1 cellular context compared by ENCODE assay signal in genomic region chr5:178137991-178138390, GRCh38.
TF ChIP-seq lines count a peak whose summit lies in the region.

No MANE protein-coding gene starts in this region.

TF ChIP-seq in GM12878, 131 proteins besides CTCF, POLR2A, EP300 and RAD21:
- TF ChIP-seq SREBF1 (IDR thresholded peaks at IDR 0.05; ENCODE audit: low read length), result no peak
- no peak for TF ChIP-seq POLR2AphosphoS2 (IDR thresholded peaks at IDR 0.05; ENCODE audit: low read depth, low read length)
- no peak for TF ChIP-seq ZNF24 (IDR thresholded peaks at IDR 0.05)
- TF ChIP-seq BCL3 (IDR thresholded peaks at IDR 0.05; ENCODE audit: borderline replicate concordance, insufficient read depth, low read depth, low read length, poor library complexity, severe bottlenecking), result no peak
- no peak for TF ChIP-seq CBFB (IDR thresholded peaks at IDR 0.05; ENCODE audit: low read depth)
- TF ChIP-seq ZSCAN29 (IDR thresholded peaks at IDR 0.05), result no peak
- TF ChIP-seq PKNOX1 (IDR thresholded peaks at IDR 0.05), result no peak
- TF ChIP-seq E2F4 (IDR thresholded peaks at IDR 0.05; ENCODE audit: low read depth, low read length), result no peak
- TF ChIP-seq BMI1 (IDR thresholded peaks at IDR 0.05; ENCODE audit: borderline replicate concordance), result no peak
- TF ChIP-seq E4F1 (IDR thresholded peaks at IDR 0.05; ENCODE audit: borderline replicate concordance, partially characterized antibody), result no peak
- no peak for TF ChIP-seq HSF1 (IDR thresholded peaks at IDR 0.05; ENCODE audit: low read depth, low read length)
